In genomic region chr11:66316849-66317251, GRCh38 we compare ENCODE assay signal across 9 cellular contexts. TPM values are rescaled to one million over a fixed set of nuclear protein-coding genes. Genes with fewer than 3 reads are reported as not detected.
A peak's percentile ranks its signal among the peaks of the same experiment; 100 is the strongest.
DNase-seq lines count a peak whose midpoint lies in the region; ATAC-seq and TF ChIP-seq lines count a peak whose summit lies in the region.
"Had no signal": no experiment of that assay in that cellular context is flagged by ENCODE, and none has a peak within 500 bp of the region (broad histone marks: within the 10 kb centered on the region; RNA-seq: fewer than 3 reads in every experiment).

CD248 (minus strand) TSS chr11:66317044; CDS start chr11:66317027, 17 bp downstream.

- intact Hi-C loops in activated CD4-positive, alpha-beta memory T cell treated with anti-CD3 and anti-CD28 coated beads for 36 hours (cut with micrococcal nuclease), result no loop called here

- ATAC-seq in upper lobe of left lung (ENCODE audit: low FRiP score in 2 of 2) (peak in 1 of 2 donors; percentile 53), HG03520 (IDR thresholded peaks at IDR 0.05; ENCODE audit: unreplicated experiment) (no peak)

- TF ChIP-seq CTCF in choroid plexus epithelial cell (conservative IDR thresholded peaks at IDR 0.05; ENCODE audit: low read depth, low read length) (no peak), upper lobe of left lung (IDR thresholded peaks at IDR 0.05) (no peak)

- TF ChIP-seq POLR2A in upper lobe of left lung (IDR thresholded peaks at IDR 0.05), result peak in 1 of 4 donors; percentile 23

- POLR2A ChIA-PET in activated CD4-positive, alpha-beta memory T cell treated with anti-CD3 and anti-CD28 coated beads, Interleukin-2, amount 10 ng/mL, durations not matched to agents 7 days and 5 days (lab: Charles Lee), result no interaction called here
- POLR2A ChIA-PET in activated CD4-positive, alpha-beta memory T cell treated with anti-CD3 and anti-CD28 coated beads for 36 hours (lab: Charles Lee), result no interaction called here

- H3K4me1 Mint-ChIP-seq in activated CD4-positive, alpha-beta memory T cell treated with anti-CD3 and anti-CD28 coated beads, Interleukin-2, amount 10 ng/mL, durations not matched to agents 7 days and 5 days, result peaks cover 41% of the 10 kb centered on the region
- H3K4me1 Mint-ChIP-seq in activated CD4-positive, alpha-beta memory T cell treated with anti-CD3 and anti-CD28 coated beads for 36 hours (ENCODE audit: low read depth), result peaks cover 26% of the 10 kb centered on the region

- H3K4me1 ChIP-seq in upper lobe of left lung, result peaks cover 32 to 44% (median 36%) of the 10 kb centered on the region in 4 donors

- DNase-seq in activated CD4-positive, alpha-beta memory T cell treated with anti-CD3 and anti-CD28 coated beads, Interleukin-2, amount 10 ng/mL, durations not matched to agents 7 days and 5 days, result no peak
- DNase-seq in activated CD4-positive, alpha-beta memory T cell treated with anti-CD3 and anti-CD28 coated beads for 36 hours, result no peak
- DNase-seq in choroid plexus epithelial cell (ENCODE audit: low read depth), result peak; percentile 86
- peak; percentile 23 to 30 for DNase-seq in lung microvascular endothelial cell (ENCODE audit: low read depth in 2 of 2)
- DNase-seq in upper lobe of left lung, result peak; percentile 50 to 90
- DNase-seq in NCI-H524 treated with DMSO at 0.1 percent for 48 hours (lab: John Stamatoyannopoulos, UW), result no peak
- no peak for DNase-seq in stimulated activated CD4-positive, alpha-beta T cell treated with anti-CD3 and anti-CD28 coated beads, Interleukin-2, amount 100 ng/mL, for 48 hours

- peak within 1 kb of the TSS; percentile 67 to 86 (median 84) for H3K27ac ChIP-seq in upper lobe of left lung

- peak within 1 kb of the TSS; percentile 74 for H3K4me3 ChIP-seq in choroid plexus epithelial cell (ENCODE audit: low read depth, low read length)
- peak within 1 kb of the TSS; percentile 8 to 71 (median 38) for H3K4me3 ChIP-seq in upper lobe of left lung

- no peaks in the 10 kb centered on the region for H3K9me3 ChIP-seq in upper lobe of left lung

- no peak for TF ChIP-seq EP300 in upper lobe of left lung (IDR thresholded peaks at IDR 0.05)

- H3K27me3 Mint-ChIP-seq in activated CD4-positive, alpha-beta memory T cell treated with anti-CD3 and anti-CD28 coated beads, Interleukin-2, amount 10 ng/mL, durations not matched to agents 7 days and 5 days, result peaks cover 13% of the 10 kb centered on the region
- H3K27me3 Mint-ChIP-seq in activated CD4-positive, alpha-beta memory T cell treated with anti-CD3 and anti-CD28 coated beads for 36 hours, result no peaks in the 10 kb centered on the region

- H3K27me3 ChIP-seq in upper lobe of left lung, result no peaks in the 10 kb centered on the region

- no peaks in the 10 kb centered on the region for H3K36me3 Mint-ChIP-seq in activated CD4-positive, alpha-beta memory T cell treated with anti-CD3 and anti-CD28 coated beads, Interleukin-2, amount 10 ng/mL, durations not matched to agents 7 days and 5 days (ENCODE audit: low read depth)
- no peaks in the 10 kb centered on the region for H3K36me3 Mint-ChIP-seq in activated CD4-positive, alpha-beta memory T cell treated with anti-CD3 and anti-CD28 coated beads for 36 hours

- no peaks in the 10 kb centered on the region for H3K36me3 ChIP-seq in upper lobe of left lung

- 24% methylated on average over 7 of the region's 29 CpGs; no CpG with 5 or more reads in 1 of the 2 donors for WGBS in upper lobe of left lung, 2 donors

- CTCF ChIA-PET in activated CD4-positive, alpha-beta memory T cell treated with anti-CD3 and anti-CD28 coated beads, Interleukin-2, amount 10 ng/mL, durations not matched to agents 7 days and 5 days (lab: Charles Lee), result no interaction called here
- CTCF ChIA-PET in activated CD4-positive, alpha-beta memory T cell treated with anti-CD3 and anti-CD28 coated beads for 36 hours (lab: Charles Lee), result interaction anchor here (1.1 kb wide), 1 partner anchor 69 kb away, joined by 3 read pairs; no protein-coding TSS in a partner anchor

- H3K4me3 Mint-ChIP-seq in activated CD4-positive, alpha-beta memory T cell treated with anti-CD3 and anti-CD28 coated beads, Interleukin-2, amount 10 ng/mL, durations not matched to agents 7 days and 5 days, result no peak within 1 kb of the TSS
- H3K4me3 Mint-ChIP-seq in activated CD4-positive, alpha-beta memory T cell treated with anti-CD3 and anti-CD28 coated beads for 36 hours, result no peak within 1 kb of the TSS

- peak within 1 kb of the TSS; percentile 56 for H3K27ac Mint-ChIP-seq in activated CD4-positive, alpha-beta memory T cell treated with anti-CD3 and anti-CD28 coated beads, Interleukin-2, amount 10 ng/mL, durations not matched to agents 7 days and 5 days
- H3K27ac Mint-ChIP-seq in activated CD4-positive, alpha-beta memory T cell treated with anti-CD3 and anti-CD28 coated beads for 36 hours, result no peak within 1 kb of the TSS

- peaks cover 7% of the 10 kb centered on the region for H3K9me3 Mint-ChIP-seq in activated CD4-positive, alpha-beta memory T cell treated with anti-CD3 and anti-CD28 coated beads, Interleukin-2, amount 10 ng/mL, durations not matched to agents 7 days and 5 days
- H3K9me3 Mint-ChIP-seq in activated CD4-positive, alpha-beta memory T cell treated with anti-CD3 and anti-CD28 coated beads for 36 hours, result peaks cover 6% of the 10 kb centered on the region

RNA-seq across cellular contexts. Expression of gene CD248, which starts in this region (rescaled TPM):
- not detected for total RNA-seq in activated CD4-positive, alpha-beta memory T cell treated with anti-CD3 and anti-CD28 coated beads, Interleukin-2, amount 10 ng/mL, durations not matched to agents 7 days and 5 days
- total RNA-seq in activated CD4-positive, alpha-beta memory T cell treated with anti-CD3 and anti-CD28 coated beads for 36 hours, result not detected
- total RNA-seq in lung microvascular endothelial cell (under 0.01 TPM in 2 replicates), upper lobe of left lung (10 to 100 TPM in 2 of 6 donors, 1 to 10 TPM in 3, under 1 TPM in 1; 0.59 to 85.6 (median 6.5) TPM)
- total RNA-seq: RPMI7951 had no signal

Comparison
In these comparisons a context has a peak if more than half of its experiments do, and no peak if none do; other contexts are left out.
1. Peak in DNase-seq in lung microvascular endothelial cell; RNA of the gene not detected or under 1 TPM.
2. DNase-seq: peak in choroid plexus epithelial cell (single experiment) and upper lobe of left lung (2 of 2); none in activated CD4-positive, alpha-beta memory T cell treated with anti-CD3 and anti-CD28 coated beads, Interleukin-2, amount 10 ng/mL, durations not matched to agents 7 days and 5 days (single experiment), activated CD4-positive, alpha-beta memory T cell treated with anti-CD3 and anti-CD28 coated beads for 36 hours (single experiment), NCI-H524 treated with DMSO at 0.1 percent for 48 hours (single experiment) and stimulated activated CD4-positive, alpha-beta T cell treated with anti-CD3 and anti-CD28 coated beads, Interleukin-2, amount 100 ng/mL, for 48 hours (0 of 2).